In the genomic region with DNA sequence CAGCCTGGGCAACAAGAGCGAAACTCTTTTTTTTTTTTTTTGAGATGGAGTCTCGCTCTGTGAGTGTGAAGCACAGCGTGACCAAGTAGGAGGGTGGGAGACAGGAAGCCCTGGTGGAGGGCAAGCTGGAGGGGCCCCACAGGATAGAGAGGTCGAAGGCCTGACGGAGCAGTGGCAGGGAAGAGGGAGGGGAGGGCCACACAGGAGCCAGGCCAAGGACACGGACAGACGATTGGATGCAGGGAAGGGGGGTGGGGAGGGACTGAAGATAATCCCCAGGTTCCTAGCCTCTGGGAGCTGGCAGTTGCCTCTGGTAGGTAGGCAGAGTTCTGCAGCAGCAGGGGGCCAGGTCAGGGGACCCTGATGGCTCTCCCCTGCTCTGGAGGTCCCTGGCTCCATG, we compare ENCODE assay signal across 38 cellular contexts. TPM values are rescaled to one million over a fixed set of nuclear protein-coding genes. Genes with fewer than 3 reads are reported as not detected.
"Had no signal": no experiment of that assay in that cellular context is flagged by ENCODE, and none has a peak within 500 bp of the region (broad histone marks: within the 10 kb centered on the region; RNA-seq: fewer than 3 reads in every experiment).

No MANE protein-coding gene starts in this region.

- H3K36me3 ChIP-seq: brain microvascular endothelial cell, gastrocnemius medialis, left lung, lower lobe of right lung, ovary, suprapubic skin, tibial nerve had no signal

- H3K9me3 Mint-ChIP-seq: activated CD4-positive, alpha-beta memory T cell treated with anti-CD3 and anti-CD28 coated beads, Interleukin-2, amount 10 ng/mL, durations not matched to agents 7 days and 5 days; activated CD4-positive, alpha-beta T cell treated with anti-CD3 and anti-CD28 coated beads, Interleukin-2, amount 10 ng/mL, durations not matched to agents 7 days and 5 days; activated T-cell treated with anti-CD3 and anti-CD28 coated beads, Interleukin-2, amount 50 U/mL, for 24 hours; natural killer cell treated with Interleukin-12 subunit alpha and Interleukin-12 subunit beta and Interleukin-15 and Interleukin-18, amount 100 ng/mL, for 72 hours; stimulated activated naive B cell treated with anti-CD40 and anti-IgM and Interleukin-4, amounts not matched to agents 10 μg/mL and 1 μg/mL and 100 μg/mL, for 72 hours; T-helper 1 cell treated with Interleukin-12 subunit alpha and Interleukin-12 subunit beta and Interleukin-4 antibody, amounts not matched to agents 30 μg/mL and 1 μg/mL, for 36 hours had no signal

- H3K27ac Mint-ChIP-seq: activated CD4-positive, alpha-beta memory T cell treated with anti-CD3 and anti-CD28 coated beads, Interleukin-2, amount 10 ng/mL, durations not matched to agents 7 days and 5 days; activated CD4-positive, alpha-beta T cell treated with anti-CD3 and anti-CD28 coated beads, Interleukin-2, amount 10 ng/mL, durations not matched to agents 7 days and 5 days; activated T-cell treated with anti-CD3 and anti-CD28 coated beads, Interleukin-2, amount 50 U/mL, for 24 hours; natural killer cell treated with Interleukin-12 subunit alpha and Interleukin-12 subunit beta and Interleukin-15 and Interleukin-18, amount 100 ng/mL, for 72 hours; progenitor cell of endocrine pancreas; stimulated activated naive B cell treated with anti-CD40 and anti-IgM and Interleukin-4, amounts not matched to agents 10 μg/mL and 1 μg/mL and 100 μg/mL, for 72 hours; T-helper 1 cell treated with Interleukin-12 subunit alpha and Interleukin-12 subunit beta and Interleukin-4 antibody, amounts not matched to agents 30 μg/mL and 1 μg/mL, for 36 hours had no signal

- ATAC-seq: gastrocnemius medialis; left lung; lower lobe of right lung; mucosa of descending colon; sciatic nerve; stimulated activated naive B cell treated with anti-CD40 and anti-IgM and Interleukin-4, amounts not matched to agents 10 μg/mL and 1 μg/mL and 100 μg/mL, for 72 hours had no signal

- H3K4me3 ChIP-seq: coronary artery, dorsolateral prefrontal cortex, gastrocnemius medialis, left lung, lower lobe of right lung, mucosa of descending colon, ovary, suprapubic skin, tibial nerve had no signal

- H3K4me3 Mint-ChIP-seq: activated CD4-positive, alpha-beta memory T cell treated with anti-CD3 and anti-CD28 coated beads, Interleukin-2, amount 10 ng/mL, durations not matched to agents 7 days and 5 days; activated CD4-positive, alpha-beta T cell treated with anti-CD3 and anti-CD28 coated beads, Interleukin-2, amount 10 ng/mL, durations not matched to agents 7 days and 5 days; activated T-cell treated with anti-CD3 and anti-CD28 coated beads, Interleukin-2, amount 50 U/mL, for 24 hours; natural killer cell treated with Interleukin-12 subunit alpha and Interleukin-12 subunit beta and Interleukin-15 and Interleukin-18, amount 100 ng/mL, for 72 hours; stimulated activated naive B cell treated with anti-CD40 and anti-IgM and Interleukin-4, amounts not matched to agents 10 μg/mL and 1 μg/mL and 100 μg/mL, for 72 hours; T-helper 1 cell treated with Interleukin-12 subunit alpha and Interleukin-12 subunit beta and Interleukin-4 antibody, amounts not matched to agents 30 μg/mL and 1 μg/mL, for 36 hours had no signal

- DNase-seq: activated CD4-positive, alpha-beta memory T cell treated with anti-CD3 and anti-CD28 coated beads, Interleukin-2, amount 10 ng/mL, durations not matched to agents 7 days and 5 days; activated CD4-positive, alpha-beta T cell treated with anti-CD3 and anti-CD28 coated beads for 1 hour; activated CD4-positive, alpha-beta T cell treated with anti-CD3 and anti-CD28 coated beads, Interleukin-2, amount 10 ng/mL, durations not matched to agents 7 days and 5 days; activated CD8-positive, alpha-beta memory T cell treated with anti-CD3 and anti-CD28 coated beads, Interleukin-2, amount 50 U/mL, for 48 hours; activated gamma-delta T cell treated with Interleukin-2 at 50 U/mL for 16 hours; activated naive CD4-positive, alpha-beta T cell treated with anti-CD3 and anti-CD28 coated beads, Interleukin-2, amount 50 U/mL, for 16 hours; activated T-cell treated with anti-CD3 and anti-CD28 coated beads, Interleukin-2, amount 50 U/mL, for 24 hours; amniotic stem cell; brain microvascular endothelial cell; dorsolateral prefrontal cortex; effector memory CD4-positive, alpha-beta T cell; erythroblast; gastrocnemius medialis; glutamatergic neuron; kidney glomerular epithelial cell; left lung; lower lobe of right lung; mucosa of descending colon; ovary; small intestine; stimulated activated CD4-positive, alpha-beta T cell treated with anti-CD3 and anti-CD28 coated beads, Interleukin-4, amount 100 ng/mL, for 4 hours; stimulated activated CD8-positive, alpha-beta memory T cell treated with anti-CD3 and anti-CD28 coated beads, Interleukin-4, amount 100 ng/mL, for 48 hours; stimulated activated naive B cell treated with anti-CD40 and anti-IgM and Interleukin-4, amounts not matched to agents 10 μg/mL and 1 μg/mL and 100 μg/mL, for 72 hours; T-helper 9 cell had no signal

- H3K4me1 ChIP-seq: gastrocnemius medialis, left lung, lower lobe of right lung had no signal

- H3K4me1 Mint-ChIP-seq: activated CD4-positive, alpha-beta memory T cell treated with anti-CD3 and anti-CD28 coated beads, Interleukin-2, amount 10 ng/mL, durations not matched to agents 7 days and 5 days had no signal

- FAIRE-seq: astrocyte, small intestine, TTC549 had no signal

- H3K9me3 ChIP-seq: gastrocnemius medialis, left lung, lower lobe of right lung, mucosa of descending colon, ovary, suprapubic skin, tibial nerve had no signal

- H3K27me3 ChIP-seq: brain microvascular endothelial cell, gastrocnemius medialis, left lung, ovary, suprapubic skin had no signal

- H3K27ac ChIP-seq: brain microvascular endothelial cell, coronary artery, dorsolateral prefrontal cortex, gastrocnemius medialis, left lung, lower lobe of right lung, ovary, suprapubic skin, tibial nerve had no signal

- H3K36me3 Mint-ChIP-seq: natural killer cell treated with Interleukin-12 subunit alpha and Interleukin-12 subunit beta and Interleukin-15 and Interleukin-18, amount 100 ng/mL, for 72 hours; stimulated activated naive B cell treated with anti-CD40 and anti-IgM and Interleukin-4, amounts not matched to agents 10 μg/mL and 1 μg/mL and 100 μg/mL, for 72 hours had no signal

RNA-seq across cellular contexts. Expression of a gene that starts 10.8 kb away (rescaled TPM):
- total RNA-seq: activated CD4-positive, alpha-beta memory T cell treated with anti-CD3 and anti-CD28 coated beads, Interleukin-2, amount 10 ng/mL, durations not matched to agents 7 days and 5 days; activated CD4-positive, alpha-beta T cell treated with anti-CD3 and anti-CD28 coated beads, Interleukin-2, amount 10 ng/mL, durations not matched to agents 7 days and 5 days; cardiac septum; gastrocnemius medialis; lower lobe of right lung; mesenteric fat pad; mucosa of descending colon; myocyte; natural killer cell treated with Interleukin-12 subunit alpha and Interleukin-12 subunit beta and Interleukin-15 and Interleukin-18, amount 100 ng/mL, for 72 hours; ovary; sciatic nerve; tibial nerve; ureter had no signal

RNA-seq across cellular contexts. Expression of a gene that starts 20.0 kb away (rescaled TPM):
- total RNA-seq: cerebellum had no signal
